In genomic region chr7:19708397-19709248, GRCh38 we compare ENCODE assay signal across 8 cellular contexts.
DNase-seq lines count a peak whose midpoint lies in the region; ATAC-seq lines count a peak whose summit lies in the region.

Gene POLR1F, minus strand, starts transcription at chr7:19709037. Its CDS starts 21 bp downstream, at chr7:19709016.

- ATAC-seq in GM19035 (IDR thresholded peaks at IDR 0.05; ENCODE audit: unreplicated experiment) (peak; percentile 99), HG03354 (IDR thresholded peaks at IDR 0.05; ENCODE audit: poor library complexity, severe bottlenecking, unreplicated experiment) (peak; percentile 98)

- peak; percentile 97 for DNase-seq in Ammon's horn (ENCODE audit: low spot score)
- DNase-seq in NCI-H446 (lab: John Stamatoyannopoulos, UW) = peak; percentile 92 to 98
- peak; percentile 89 for DNase-seq in activated CD4-positive, CD25-positive, alpha-beta regulatory T cell treated with anti-CD3 and anti-CD28 coated beads, Interleukin-2, amount 50 U/mL, for 16 hours (ENCODE audit: low read depth, low spot score)
- DNase-seq in cerebellar cortex (ENCODE audit: low spot score) = peak; percentile 97
- peak; percentile 96 for DNase-seq in islet precursor cell
- DNase-seq in stimulated activated CD4-positive, alpha-beta T cell treated with anti-CD3 and anti-CD28 coated beads, Interleukin-12 subunit alpha, Interleukin-12 subunit beta, amount 100 ng/mL, for 48 hours (ENCODE audit: low read depth in 2 of 3, low spot score in 1 of 3) = peak; percentile 86 to 96 (median 91)

Comparison
In these comparisons a context has a peak if more than half of its experiments do, and no peak if none do; other contexts are left out.
1. Peak in every context shown above with its lines: DNase-seq and ATAC-seq.